1 cellular context compared by ENCODE assay signal in genomic region chr10:68559251-68559650, GRCh38.
TF ChIP-seq lines count a peak whose summit lies in the region.

No MANE protein-coding gene starts in this region.

TF ChIP-seq in WTC11, 78 proteins besides CTCF, POLR2A, EP300 and RAD21 (continued from another document):
- no peak for TF ChIP-seq AFF4 (CRISPR knock-in tag; IDR thresholded peaks at IDR 0.05; ENCODE audit: borderline replicate concordance)
